In genomic region chr16:2039286-2040030, GRCh38 we compare ENCODE assay signal across 10 cellular contexts. TPM values are rescaled to one million over a fixed set of nuclear protein-coding genes. Genes with fewer than 3 reads are reported as not detected.
DNase-seq lines count a peak whose midpoint lies in the region; ATAC-seq and FAIRE-seq lines count a peak whose summit lies in the region.
"Had no signal": no experiment of that assay in that cellular context is flagged by ENCODE, and none has a peak within 500 bp of the region (broad histone marks: within the 10 kb centered on the region; RNA-seq: fewer than 3 reads in every experiment).

No MANE protein-coding gene starts in this region.

- peak overlapping the region; percentile 33 for H3K9ac ChIP-seq in muscle layer of colon (ENCODE audit: low read length)

- peak; percentile 72 for FAIRE-seq in endometrium (lab: Jason Lieb, UNC)

- no peaks in the 10 kb centered on the region for H3K9me3 ChIP-seq in muscle layer of colon (ENCODE audit: low read length)

- peak overlapping the region; percentile 0 for H3K27ac ChIP-seq in muscle layer of colon (ENCODE audit: low read depth, low read length)

- ATAC-seq in HG03196 (IDR thresholded peaks at IDR 0.05; ENCODE audit: unreplicated experiment) (no peak), GM21515 (IDR thresholded peaks at IDR 0.05; ENCODE audit: unreplicated experiment) (no peak), HG03108 (IDR thresholded peaks at IDR 0.05; ENCODE audit: unreplicated experiment) (no peak), HG03565 (IDR thresholded peaks at IDR 0.05; ENCODE audit: unreplicated experiment) (no peak)

- no peaks in the 10 kb centered on the region for H3K27me3 ChIP-seq in muscle layer of colon (ENCODE audit: control insufficient read depth in 1 of 2, insufficient read depth in 2 of 2, low read length in 2 of 2)

- no peak overlapping the region for H3K4me3 ChIP-seq in muscle layer of colon (ENCODE audit: low read depth in 1 of 2, low read length in 2 of 2)

- peaks cover 57% of the 10 kb centered on the region for H3K4me1 ChIP-seq in muscle layer of colon (ENCODE audit: insufficient read depth, low read length)

- DNase-seq in AG08395 (ENCODE audit: low spot score) (peak; percentile 89), M059J (ENCODE audit: low read depth) (peak; percentile 72)
- DNase-seq: activated T-cell treated with anti-CD3 and anti-CD28 coated beads, Interleukin-2, amount 50 U/mL, for 24 hours; stimulated activated naive CD4-positive, alpha-beta T cell had no signal

- H3K36me3 ChIP-seq in muscle layer of colon (ENCODE audit: insufficient read depth, low read length), result no peaks in the 10 kb centered on the region

RNA-seq across cellular contexts. Expression of gene NTHL1, which starts 8.2 kb away (rescaled TPM):
- 22.7 and 35.6 TPM in 2 replicates for total RNA-seq in M059J (2014; rRNA removed; shearing (Covaris generic))

RNA-seq across cellular contexts. Expression of gene TSC2, which starts 8.3 kb away (rescaled TPM):
- 29.7 and 31.2 TPM in 2 replicates for total RNA-seq in M059J (2014; rRNA removed; shearing (Covaris generic))

RNA-seq across cellular contexts. Expression of gene NHERF2, which starts 12.8 kb away (rescaled TPM):
- total RNA-seq in M059J (2014; rRNA removed; shearing (Covaris generic)), result 143 and 175 TPM in 2 replicates

RNA-seq across cellular contexts. Expression of gene NPW, which starts 19.9 kb away (rescaled TPM):
- 0.12 TPM in 1 of 2 replicates, not detected in the other for total RNA-seq in M059J (2014; rRNA removed; shearing (Covaris generic))

RNA-seq across cellular contexts. Expression of gene ZNF598, which starts 29.8 kb away (rescaled TPM):
- 21.3 and 23.9 TPM in 2 replicates for total RNA-seq in M059J (2014; rRNA removed; shearing (Covaris generic))
